In genomic region chr20:3821996-3822395, GRCh38 we compare ENCODE assay signal across 16 cellular contexts. TPM values are rescaled to one million over a fixed set of nuclear protein-coding genes. Genes with fewer than 3 reads are reported as not detected.
DNase-seq lines count a peak whose midpoint lies in the region; ATAC-seq, FAIRE-seq and TF ChIP-seq lines count a peak whose summit lies in the region.
"Had no signal": no experiment of that assay in that cellular context is flagged by ENCODE, and none has a peak within 500 bp of the region (broad histone marks: within the 10 kb centered on the region; RNA-seq: fewer than 3 reads in every experiment).

No MANE protein-coding gene starts in this region.

- H2BK15ac ChIP-seq in mesenchymal stem cell (ENCODE audit: low read depth, poor library complexity, severe bottlenecking), result no peak overlapping the region

- H3K9me3 Mint-ChIP-seq in activated CD4-positive, alpha-beta memory T cell treated with anti-CD3 and anti-CD28 coated beads for 36 hours, result no peaks in the 10 kb centered on the region

- H3K4me2 ChIP-seq in HepG2 (ENCODE audit: low read depth, low read length), result 0 out of 2 replicates have a peak overlapping the region, but pooled peaks have one; percentile 87
- H3K4me2 ChIP-seq in mesenchymal stem cell (ENCODE audit: low read length, poor library complexity, severe bottlenecking), result no peak overlapping the region

- H3K27ac ChIP-seq in HepG2 (ENCODE audit: extremely low read length, insufficient read depth, low read length) (no peak overlapping the region), right lobe of liver (no peak overlapping the region), mesenchymal stem cell (ENCODE audit: low read length, poor library complexity, severe bottlenecking) (no peak overlapping the region), subcutaneous abdominal adipose tissue (ENCODE audit: low read depth, low read length) (peak overlapping the region; percentile 95)

- TF ChIP-seq RAD21 in HepG2 (CRISPR knock-in tag; IDR thresholded peaks at IDR 0.05), result no peak

- no peak for TF ChIP-seq CTCF in HepG2 (CRISPR knock-in tag; IDR thresholded peaks at IDR 0.05)
- TF ChIP-seq CTCF in right lobe of liver (IDR thresholded peaks at IDR 0.05), result no peak

- TF ChIP-seq EP300 in HepG2 (IDR thresholded peaks at IDR 0.05; ENCODE audit: low read depth in 2 of 2, low read length in 2 of 2) (no peak), HepG2 (CRISPR knock-in tag; IDR thresholded peaks at IDR 0.05; ENCODE audit: borderline replicate concordance) (no peak)

- no TSS peak for BruUV-seq in HepG2 (replicated peaks; lab: Mats Ljungman, UMichigan)

- H2BK120ac ChIP-seq in mesenchymal stem cell (ENCODE audit: low read depth, low read length), result no peak overlapping the region

- TF ChIP-seq POLR2A in HepG2 (IDR thresholded peaks at IDR 0.05; ENCODE audit: insufficient read depth in 1 of 2, low read depth in 2 of 2, low read length in 2 of 2) (no peak), right lobe of liver (IDR thresholded peaks at IDR 0.05) (no peak)

- H3K9me3 ChIP-seq in HepG2 (ENCODE audit: low read length), result no peaks in the 10 kb centered on the region
- no peaks in the 10 kb centered on the region for H3K9me3 ChIP-seq in right lobe of liver
- no peaks in the 10 kb centered on the region for H3K9me3 ChIP-seq in mesenchymal stem cell (ENCODE audit: control insufficient read depth, low read length)
- no peaks in the 10 kb centered on the region for H3K9me3 ChIP-seq in subcutaneous abdominal adipose tissue (ENCODE audit: control insufficient read depth in 5 of 5, low read length in 5 of 5)
- H3K9me3 ChIP-seq: BLaER1, stomach had no signal

- no peak for FAIRE-seq in HepG2 (lab: Jason Lieb, UNC)

- no peak overlapping the region for H3K4me3 ChIP-seq in HepG2 (replicated peaks in 1 of 3; ENCODE audit: insufficient read depth in 1 of 3, low read depth in 2 of 3, low read length in 3 of 3)
- no peak overlapping the region for H3K4me3 ChIP-seq in right lobe of liver
- H3K4me3 ChIP-seq in mesenchymal stem cell (ENCODE audit: insufficient read depth in 1 of 2, low read depth in 1 of 2, low read length in 2 of 2), result peak overlapping the region in 1 of 2 experiments; percentile 95
- no peak overlapping the region for H3K4me3 ChIP-seq in subcutaneous abdominal adipose tissue (ENCODE audit: low read depth in 1 of 5, low read length in 5 of 5)

- no peak for ATAC-seq in HepG2
- no peak for ATAC-seq in right lobe of liver
- ATAC-seq in GM19397 (IDR thresholded peaks at IDR 0.05; ENCODE audit: unreplicated experiment), result no peak

- H4K20me1 ChIP-seq in HepG2 (ENCODE audit: insufficient read depth, low read length), result no peaks in the 10 kb centered on the region
- H4K20me1 ChIP-seq: BLaER1 had no signal

- H3K4me1 Mint-ChIP-seq in activated CD4-positive, alpha-beta memory T cell treated with anti-CD3 and anti-CD28 coated beads for 36 hours (ENCODE audit: low read depth), result peaks cover 23% of the 10 kb centered on the region

- DNase-seq in HepG2 (ENCODE audit: low spot score), result no peak
- DNase-seq in right lobe of liver, result no peak
- DNase-seq in activated CD4-positive, alpha-beta memory T cell treated with anti-CD3 and anti-CD28 coated beads for 36 hours, result no peak
- no peak for DNase-seq in mesenchymal stem cell
- DNase-seq in NK-92 (lab: John Stamatoyannopoulos, UW; ENCODE audit: unreplicated experiment), result no peak
- DNase-seq in NCI-H2171 (lab: John Stamatoyannopoulos, UW), result no peak
- DNase-seq: islet precursor cell, NCI-H187 treated with DMSO at 0.1 percent for 48 hours, NCI-H69, Right ventricle myocardium superior, stomach had no signal

- H3K4ac ChIP-seq in mesenchymal stem cell (ENCODE audit: low read depth in 1 of 2, low read length in 2 of 2), result no peak overlapping the region

- peak overlapping the region; percentile 81 for H3K4me3 Mint-ChIP-seq in activated CD4-positive, alpha-beta memory T cell treated with anti-CD3 and anti-CD28 coated beads for 36 hours

- H3K4me1 ChIP-seq in HepG2 (ENCODE audit: insufficient read depth, low read length), result peaks cover 32% of the 10 kb centered on the region
- peaks cover 0 to 9% (median 7%) of the 10 kb centered on the region in 4 donors for H3K4me1 ChIP-seq in right lobe of liver
- H3K4me1 ChIP-seq in mesenchymal stem cell (ENCODE audit: control insufficient read depth, insufficient read depth, low read depth, low read length), result peaks cover 19% of the 10 kb centered on the region
- peaks cover 4 to 28% (median 26%) of the 10 kb centered on the region in 5 donors for H3K4me1 ChIP-seq in subcutaneous abdominal adipose tissue (ENCODE audit: control insufficient read depth in 5 of 5, insufficient read depth in 5 of 5, low read length in 5 of 5)

- no peak overlapping the region for H2AK5ac ChIP-seq in mesenchymal stem cell (ENCODE audit: low read length, severe bottlenecking)

- H3K36me3 ChIP-seq in HepG2 (replicated peaks in 1 of 2; ENCODE audit: control insufficient read depth in 1 of 2, insufficient read depth in 2 of 2, low read length in 2 of 2), result peaks cover 9 to 23% of the 10 kb centered on the region in 2 experiments
- H3K36me3 ChIP-seq in right lobe of liver, result peaks cover 0 to 25% (median 4%) of the 10 kb centered on the region in 4 donors
- peaks cover 50 to 52% of the 10 kb centered on the region in 2 experiments for H3K36me3 ChIP-seq in mesenchymal stem cell (ENCODE audit: control insufficient read depth in 1 of 2, insufficient read depth in 2 of 2, low read depth in 1 of 2, low read length in 2 of 2)
- peaks cover 4 to 50% (median 36%) of the 10 kb centered on the region in 5 donors for H3K36me3 ChIP-seq in subcutaneous abdominal adipose tissue (ENCODE audit: control insufficient read depth in 5 of 5, insufficient read depth in 5 of 5, low read length in 5 of 5)

- H3K23ac ChIP-seq in mesenchymal stem cell (ENCODE audit: low read length in 2 of 2), result peak overlapping the region in 1 of 2 experiments; percentile 7

- no peak overlapping the region for H3K18ac ChIP-seq in mesenchymal stem cell (ENCODE audit: low read depth in 1 of 2, low read length in 2 of 2)

- in situ Hi-C loops in HepG2 (cut with HindIII; ENCODE audit: extremely low pct_ligation_motif_present, low pct_unique_long_range_greater_than_20kb), result no loop called here

- H4K91ac ChIP-seq in mesenchymal stem cell (ENCODE audit: low read length), result no peak overlapping the region

- no peak overlapping the region for H2BK5ac ChIP-seq in mesenchymal stem cell (ENCODE audit: low read depth, low read length, poor library complexity, severe bottlenecking)

- WGBS in HepG2 (ENCODE audit: low lambda C conversion rate), result 97% methylated on average over 14 of the region's 14 CpGs
- 88% methylated on average over 6 of the region's 14 CpGs for WGBS in right lobe of liver (ENCODE audit: insufficient coverage, low coverage, low lambda C conversion rate, missing lambda C conversion rate)
- WGBS in mesenchymal stem cell, result 94% methylated on average over 14 of the region's 14 CpGs

- peak overlapping the region; percentile 93 for H3K27ac Mint-ChIP-seq in activated CD4-positive, alpha-beta memory T cell treated with anti-CD3 and anti-CD28 coated beads for 36 hours

- H3K36me3 Mint-ChIP-seq in activated CD4-positive, alpha-beta memory T cell treated with anti-CD3 and anti-CD28 coated beads for 36 hours, result peaks cover 6% of the 10 kb centered on the region

- peak overlapping the region; percentile 99; the same call in 1 of the 2 replicates for H3K9ac ChIP-seq in HepG2 (ENCODE audit: insufficient read depth, low read depth, low read length)
- peak overlapping the region; percentile 97 for H3K9ac ChIP-seq in mesenchymal stem cell (ENCODE audit: low read length)
- H3K9ac ChIP-seq in subcutaneous abdominal adipose tissue (ENCODE audit: low read length in 5 of 5), result no peak overlapping the region

- intact Hi-C loops in HepG2 (cut with micrococcal nuclease; ENCODE audit: unreplicated experiment), result loop anchor here (2.0 kb wide), 1 partner anchor 67 kb away; the partner anchor contains the start of gene PANK2
- intact Hi-C loops in right lobe of liver (cut with DNase I), result loop anchor here (5.0 kb wide), 1 partner anchor 35 kb away; the partner anchor contains the start of gene CENPB (in 2 of the 2)
- intact Hi-C loops in activated CD4-positive, alpha-beta memory T cell treated with anti-CD3 and anti-CD28 coated beads for 36 hours (cut with micrococcal nuclease), result loop anchor here (2.0 kb wide), 1 partner anchor 25 kb away; the partner anchor contains the start of gene MAVS

- no peak overlapping the region for H2AFZ ChIP-seq in HepG2 (ENCODE audit: low read length)
- no peak overlapping the region for H2AFZ ChIP-seq in mesenchymal stem cell (ENCODE audit: low read depth, low read length)

- peaks cover 12% of the 10 kb centered on the region for H3K79me2 ChIP-seq in HepG2 (ENCODE audit: insufficient read depth, low read length)

- peak overlapping the region; percentile 61 for H4K8ac ChIP-seq in mesenchymal stem cell (ENCODE audit: low read length)

- CTCF ChIA-PET in HepG2 (lab: Yijun Ruan, JAX; ENCODE audit: low intra/inter-chr PET ratio, low total read pairs), result no interaction called here
- CTCF ChIA-PET in activated CD4-positive, alpha-beta memory T cell treated with anti-CD3 and anti-CD28 coated beads for 36 hours (lab: Charles Lee), result interaction anchor here (1.6 to 12.9 kb wide), 3 partner anchors 34 to 263 kb away, joined by 5 to 180 read pairs (median 22); partner anchors contain the start of genes ADISSP and CENPB

- peaks cover 23% of the 10 kb centered on the region for H3K79me1 ChIP-seq in mesenchymal stem cell (replicated peaks; ENCODE audit: low read length, poor library complexity, severe bottlenecking)

- no peak overlapping the region for H2BK12ac ChIP-seq in mesenchymal stem cell (ENCODE audit: low read length in 2 of 2)

- no peaks in the 10 kb centered on the region for H3K27me3 Mint-ChIP-seq in activated CD4-positive, alpha-beta memory T cell treated with anti-CD3 and anti-CD28 coated beads for 36 hours

- POLR2A ChIA-PET in HepG2 (lab: Yijun Ruan, JAX), result interaction anchor here (2.0 to 4.8 kb wide), 4 partner anchors 10 to 54 kb away, joined by 9 to 134 read pairs (median 32); partner anchors contain the start of genes ADISSP, CENPB and SPEF1
- POLR2A ChIA-PET in activated CD4-positive, alpha-beta memory T cell treated with anti-CD3 and anti-CD28 coated beads for 36 hours (lab: Charles Lee), result interaction anchor here (1.2 kb wide), 1 partner anchor 24 kb away, joined by 3 read pairs; no protein-coding TSS in a partner anchor

- no peak overlapping the region for H3K14ac ChIP-seq in mesenchymal stem cell (ENCODE audit: low read length in 2 of 2)

- H3K27me3 ChIP-seq in HepG2 (ENCODE audit: control insufficient read depth in 1 of 2, insufficient read depth in 2 of 2, low read length in 2 of 2), result no peaks in the 10 kb centered on the region; a peak in 1 of 5 replicates
- H3K27me3 ChIP-seq in right lobe of liver, result no peaks in the 10 kb centered on the region
- H3K27me3 ChIP-seq in mesenchymal stem cell (ENCODE audit: control insufficient read depth in 1 of 2, insufficient read depth in 1 of 2, low read length in 2 of 2), result no peaks in the 10 kb centered on the region
- H3K27me3 ChIP-seq in subcutaneous abdominal adipose tissue (ENCODE audit: control insufficient read depth in 5 of 5, insufficient read depth in 4 of 5, low read length in 5 of 5), result no peaks in the 10 kb centered on the region
- H3K27me3 ChIP-seq: BLaER1, cardiac muscle cell, stomach had no signal

RNA-seq across cellular contexts. Expression of gene AP5S1, which starts 1.6 kb away (rescaled TPM):
- total RNA-seq in HepG2 (2016; rRNA removed; fragmentation: Illumina TruSeq; extraction: Trizol) (23.2 and 23.7 TPM in 2 replicates), right lobe of liver (10 to 100 TPM in 3 of 6 experiments, 1 to 10 TPM in 3; 7.7 to 16.1 (median 9.5) TPM)
- total RNA-seq in HepG2 (2016; cell fraction: cytosol; rRNA removed; fragmentation: Illumina TruSeq; extraction: Trizol; ENCODE audit: low read depth), result 6.5 and 6.6 TPM in 2 replicates
- 20.8 and 26.3 TPM in 2 replicates for total RNA-seq in HepG2 (2016; cell fraction: insoluble cytoplasmic fraction; rRNA removed; fragmentation: Illumina TruSeq; extraction: Trizol)
- 15.6 and 19.4 TPM in 2 replicates for total RNA-seq in HepG2 (2016; cell fraction: membrane; rRNA removed; fragmentation: Illumina TruSeq; extraction: Trizol)
- 14.1 and 15.3 TPM in 2 replicates for total RNA-seq in HepG2 (2016; cell fraction: nucleus; rRNA removed; fragmentation: Illumina TruSeq; extraction: Trizol)
- 7.9 and 9.1 TPM in 2 replicates for polyA plus RNA-seq in HepG2 (2011; rRNA removed)
- 6.7 and 9.3 TPM in 2 replicates for polyA plus RNA-seq in HepG2 (2011; cell fraction: cytosol; rRNA removed)
- 13.1 and 17.4 TPM in 2 replicates for polyA plus RNA-seq in HepG2 (2011; cell fraction: nucleus; rRNA removed)
- polyA plus RNA-seq in HepG2 (2012), result 6.2 and 7.2 TPM in 2 replicates
- polyA plus RNA-seq in HepG2 (2016; cell fraction: cytosol; fragmentation: Illumina TruSeq; extraction: Trizol; ENCODE audit: low read depth), result 6.5 and 8.5 TPM in 2 replicates
- 20.4 and 21.3 TPM in 2 replicates for polyA plus RNA-seq in HepG2 (2016; cell fraction: insoluble cytoplasmic fraction; fragmentation: Illumina TruSeq; extraction: Trizol; ENCODE audit: low read depth)
- 13.2 and 17.0 TPM in 2 replicates for polyA plus RNA-seq in HepG2 (2016; cell fraction: membrane; fragmentation: Illumina TruSeq; extraction: Trizol; ENCODE audit: low read depth)
- 18.0 and 19.1 TPM in 2 replicates for polyA plus RNA-seq in HepG2 (2016; cell fraction: nucleus; fragmentation: Illumina TruSeq; extraction: Trizol; ENCODE audit: insufficient read depth, low read depth)
- polyA minus RNA-seq in HepG2 (2011; rRNA and poly(A)+ RNA removed; ENCODE audit: low replicate concordance), result 15.2 and 46.1 TPM in 2 replicates
- polyA minus RNA-seq in HepG2 (2011; cell fraction: cytosol; rRNA and poly(A)+ RNA removed), result 8.3 and 11.6 TPM in 2 replicates
- polyA minus RNA-seq in HepG2 (2011; cell fraction: nucleus; rRNA and poly(A)+ RNA removed), result 23.7 and 26.3 TPM in 2 replicates
- 1 to 10 TPM; 9.1 to 10.0 TPM for total RNA-seq in activated CD4-positive, alpha-beta memory T cell treated with anti-CD3 and anti-CD28 coated beads for 36 hours
- polyA plus RNA-seq in mesenchymal stem cell (2013, experiment 1 of 2), result 9.4 TPM
- 9.5 TPM for polyA plus RNA-seq in mesenchymal stem cell (2013, experiment 2 of 2)

RNA-seq across cellular contexts. Expression of gene MAVS, which starts 24.6 kb away (rescaled TPM):
- total RNA-seq in HepG2 (2016; rRNA removed; fragmentation: Illumina TruSeq; extraction: Trizol) (36.6 and 44.4 TPM in 2 replicates), right lobe of liver (10 to 100 TPM; 10.1 to 20.4 (median 17.0) TPM)
- total RNA-seq in HepG2 (2016; cell fraction: cytosol; rRNA removed; fragmentation: Illumina TruSeq; extraction: Trizol; ENCODE audit: low read depth), result 4.7 and 5.3 TPM in 2 replicates
- 37.6 and 37.9 TPM in 2 replicates for total RNA-seq in HepG2 (2016; cell fraction: insoluble cytoplasmic fraction; rRNA removed; fragmentation: Illumina TruSeq; extraction: Trizol)
- 17.4 and 17.9 TPM in 2 replicates for total RNA-seq in HepG2 (2016; cell fraction: membrane; rRNA removed; fragmentation: Illumina TruSeq; extraction: Trizol)
- total RNA-seq in HepG2 (2016; cell fraction: nucleus; rRNA removed; fragmentation: Illumina TruSeq; extraction: Trizol), result 23.6 and 27.3 TPM in 2 replicates
- 27.3 and 27.8 TPM in 2 replicates for polyA plus RNA-seq in HepG2 (2011; rRNA removed)
- 15.7 and 16.8 TPM in 2 replicates for polyA plus RNA-seq in HepG2 (2011; cell fraction: cytosol; rRNA removed)
- 36.4 and 42.5 TPM in 2 replicates for polyA plus RNA-seq in HepG2 (2011; cell fraction: nucleus; rRNA removed)
- polyA plus RNA-seq in HepG2 (2012), result 18.3 and 22.8 TPM in 2 replicates
- polyA plus RNA-seq in HepG2 (2016; cell fraction: cytosol; fragmentation: Illumina TruSeq; extraction: Trizol; ENCODE audit: low read depth), result 2.6 TPM in 2 replicates
- 25.4 and 30.9 TPM in 2 replicates for polyA plus RNA-seq in HepG2 (2016; cell fraction: insoluble cytoplasmic fraction; fragmentation: Illumina TruSeq; extraction: Trizol; ENCODE audit: low read depth)
- 6.2 and 7.0 TPM in 2 replicates for polyA plus RNA-seq in HepG2 (2016; cell fraction: membrane; fragmentation: Illumina TruSeq; extraction: Trizol; ENCODE audit: low read depth)
- polyA plus RNA-seq in HepG2 (2016; cell fraction: nucleus; fragmentation: Illumina TruSeq; extraction: Trizol; ENCODE audit: insufficient read depth, low read depth), result 35.3 and 39.8 TPM in 2 replicates
- polyA minus RNA-seq in HepG2 (2011; rRNA and poly(A)+ RNA removed; ENCODE audit: low replicate concordance), result 25.5 and 99.2 TPM in 2 replicates
- 36.0 and 39.4 TPM in 2 replicates for polyA minus RNA-seq in HepG2 (2011; cell fraction: cytosol; rRNA and poly(A)+ RNA removed)
- polyA minus RNA-seq in HepG2 (2011; cell fraction: nucleus; rRNA and poly(A)+ RNA removed), result 27.7 and 33.1 TPM in 2 replicates
- 10 to 100 TPM; 22.2 to 24.2 TPM for total RNA-seq in activated CD4-positive, alpha-beta memory T cell treated with anti-CD3 and anti-CD28 coated beads for 36 hours
- polyA plus RNA-seq in mesenchymal stem cell (2013, experiment 1 of 2), result 22.4 TPM
- polyA plus RNA-seq in mesenchymal stem cell (2013, experiment 2 of 2), result 21.0 TPM

RNA-seq across cellular contexts. Expression of gene CDC25B, which starts 25.9 kb away (rescaled TPM):
- 14.5 and 19.3 TPM in 2 replicates for total RNA-seq in HepG2 (2016; rRNA removed; fragmentation: Illumina TruSeq; extraction: Trizol)
- 5.8 and 5.9 TPM in 2 replicates for total RNA-seq in HepG2 (2016; cell fraction: cytosol; rRNA removed; fragmentation: Illumina TruSeq; extraction: Trizol; ENCODE audit: low read depth)
- 15.3 and 18.9 TPM in 2 replicates for total RNA-seq in HepG2 (2016; cell fraction: insoluble cytoplasmic fraction; rRNA removed; fragmentation: Illumina TruSeq; extraction: Trizol)
- 18.7 and 19.9 TPM in 2 replicates for total RNA-seq in HepG2 (2016; cell fraction: membrane; rRNA removed; fragmentation: Illumina TruSeq; extraction: Trizol)
- 13.9 and 16.9 TPM in 2 replicates for total RNA-seq in HepG2 (2016; cell fraction: nucleus; rRNA removed; fragmentation: Illumina TruSeq; extraction: Trizol)
- 14.3 and 19.4 TPM in 2 replicates for polyA plus RNA-seq in HepG2 (2011; rRNA removed)
- 11.6 and 15.6 TPM in 2 replicates for polyA plus RNA-seq in HepG2 (2011; cell fraction: cytosol; rRNA removed)
- 49.0 and 73.9 TPM in 2 replicates for polyA plus RNA-seq in HepG2 (2011; cell fraction: nucleus; rRNA removed)
- 26.0 and 33.6 TPM in 2 replicates for polyA plus RNA-seq in HepG2 (2012)
- 10.4 and 11.1 TPM in 2 replicates for polyA plus RNA-seq in HepG2 (2016; cell fraction: cytosol; fragmentation: Illumina TruSeq; extraction: Trizol; ENCODE audit: low read depth)
- polyA plus RNA-seq in HepG2 (2016; cell fraction: insoluble cytoplasmic fraction; fragmentation: Illumina TruSeq; extraction: Trizol; ENCODE audit: low read depth), result 30.9 and 41.0 TPM in 2 replicates
- polyA plus RNA-seq in HepG2 (2016; cell fraction: membrane; fragmentation: Illumina TruSeq; extraction: Trizol; ENCODE audit: low read depth), result 21.7 and 25.1 TPM in 2 replicates
- 40.4 and 46.6 TPM in 2 replicates for polyA plus RNA-seq in HepG2 (2016; cell fraction: nucleus; fragmentation: Illumina TruSeq; extraction: Trizol; ENCODE audit: insufficient read depth, low read depth)
- 22.5 and 47.0 TPM in 2 replicates for polyA minus RNA-seq in HepG2 (2011; rRNA and poly(A)+ RNA removed; ENCODE audit: low replicate concordance)
- 15.7 and 18.9 TPM in 2 replicates for polyA minus RNA-seq in HepG2 (2011; cell fraction: cytosol; rRNA and poly(A)+ RNA removed)
- polyA minus RNA-seq in HepG2 (2011; cell fraction: nucleus; rRNA and poly(A)+ RNA removed), result 11.1 and 13.0 TPM in 2 replicates
- 10 to 100 TPM; 10.9 to 28.7 (median 16.5) TPM for total RNA-seq in right lobe of liver
- 100 to 1,000 TPM; 120 to 128 TPM for total RNA-seq in activated CD4-positive, alpha-beta memory T cell treated with anti-CD3 and anti-CD28 coated beads for 36 hours
- 97.9 TPM for polyA plus RNA-seq in mesenchymal stem cell (2013, experiment 1 of 2)
- polyA plus RNA-seq in mesenchymal stem cell (2013, experiment 2 of 2), result 95.2 TPM

RNA-seq across cellular contexts. Expression of gene CENPB, which starts 35.5 kb away (rescaled TPM):
- total RNA-seq in HepG2 (2016; rRNA removed; fragmentation: Illumina TruSeq; extraction: Trizol) (42.9 and 54.5 TPM in 2 replicates), right lobe of liver (10 to 100 TPM; 27.8 to 43.1 (median 31.6) TPM)
- total RNA-seq in HepG2 (2016; cell fraction: cytosol; rRNA removed; fragmentation: Illumina TruSeq; extraction: Trizol; ENCODE audit: low read depth), result 12.7 and 12.9 TPM in 2 replicates
- total RNA-seq in HepG2 (2016; cell fraction: insoluble cytoplasmic fraction; rRNA removed; fragmentation: Illumina TruSeq; extraction: Trizol), result 42.6 and 53.4 TPM in 2 replicates
- total RNA-seq in HepG2 (2016; cell fraction: membrane; rRNA removed; fragmentation: Illumina TruSeq; extraction: Trizol), result 44.1 and 47.1 TPM in 2 replicates
- 22.9 and 28.9 TPM in 2 replicates for total RNA-seq in HepG2 (2016; cell fraction: nucleus; rRNA removed; fragmentation: Illumina TruSeq; extraction: Trizol)
- polyA plus RNA-seq in HepG2 (2011; rRNA removed), result 10.4 and 15.6 TPM in 2 replicates
- 13.3 and 14.8 TPM in 2 replicates for polyA plus RNA-seq in HepG2 (2011; cell fraction: cytosol; rRNA removed)
- 19.0 and 20.4 TPM in 2 replicates for polyA plus RNA-seq in HepG2 (2011; cell fraction: nucleus; rRNA removed)
- polyA plus RNA-seq in HepG2 (2012), result 20.0 and 24.1 TPM in 2 replicates
- polyA plus RNA-seq in HepG2 (2016; cell fraction: cytosol; fragmentation: Illumina TruSeq; extraction: Trizol; ENCODE audit: low read depth), result 11.2 and 11.4 TPM in 2 replicates
- 37.8 and 42.0 TPM in 2 replicates for polyA plus RNA-seq in HepG2 (2016; cell fraction: insoluble cytoplasmic fraction; fragmentation: Illumina TruSeq; extraction: Trizol; ENCODE audit: low read depth)
- polyA plus RNA-seq in HepG2 (2016; cell fraction: membrane; fragmentation: Illumina TruSeq; extraction: Trizol; ENCODE audit: low read depth), result 28.4 and 33.6 TPM in 2 replicates
- 36.6 and 38.3 TPM in 2 replicates for polyA plus RNA-seq in HepG2 (2016; cell fraction: nucleus; fragmentation: Illumina TruSeq; extraction: Trizol; ENCODE audit: insufficient read depth, low read depth)
- polyA minus RNA-seq in HepG2 (2011; rRNA and poly(A)+ RNA removed; ENCODE audit: low replicate concordance), result 40.5 and 51.2 TPM in 2 replicates
- polyA minus RNA-seq in HepG2 (2011; cell fraction: cytosol; rRNA and poly(A)+ RNA removed), result 17.9 and 18.5 TPM in 2 replicates
- 16.0 and 16.7 TPM in 2 replicates for polyA minus RNA-seq in HepG2 (2011; cell fraction: nucleus; rRNA and poly(A)+ RNA removed)
- 10 to 100 TPM; 50.1 to 51.9 TPM for total RNA-seq in activated CD4-positive, alpha-beta memory T cell treated with anti-CD3 and anti-CD28 coated beads for 36 hours
- 38.0 TPM for polyA plus RNA-seq in mesenchymal stem cell (2013, experiment 1 of 2)
- polyA plus RNA-seq in mesenchymal stem cell (2013, experiment 2 of 2), result 38.0 TPM

RNA-seq across cellular contexts. Expression of gene SPEF1, which starts 40.7 kb away (rescaled TPM):
- total RNA-seq in HepG2 (2016; rRNA removed; fragmentation: Illumina TruSeq; extraction: Trizol) (0.27 and 0.32 TPM in 2 replicates), right lobe of liver (not detected)
- not detected in 2 replicates for total RNA-seq in HepG2 (2016; cell fraction: cytosol; rRNA removed; fragmentation: Illumina TruSeq; extraction: Trizol; ENCODE audit: low read depth)
- total RNA-seq in HepG2 (2016; cell fraction: insoluble cytoplasmic fraction; rRNA removed; fragmentation: Illumina TruSeq; extraction: Trizol), result 0.15 and 0.22 TPM in 2 replicates
- 0.17 and 0.22 TPM in 2 replicates for total RNA-seq in HepG2 (2016; cell fraction: membrane; rRNA removed; fragmentation: Illumina TruSeq; extraction: Trizol)
- total RNA-seq in HepG2 (2016; cell fraction: nucleus; rRNA removed; fragmentation: Illumina TruSeq; extraction: Trizol), result 0.40 TPM in 1 of 2 replicates, not detected in the other
- polyA plus RNA-seq in HepG2 (2011; rRNA removed), result 0.05 and 0.11 TPM in 2 replicates
- polyA plus RNA-seq in HepG2 (2011; cell fraction: cytosol; rRNA removed), result 0.08 TPM in 1 of 2 replicates, not detected in the other
- polyA plus RNA-seq in HepG2 (2011; cell fraction: nucleus; rRNA removed), result 0.45 and 0.84 TPM in 2 replicates
- 0.11 TPM in 1 of 2 replicates, not detected in the other for polyA plus RNA-seq in HepG2 (2012)
- polyA plus RNA-seq in HepG2 (2016; cell fraction: cytosol; fragmentation: Illumina TruSeq; extraction: Trizol; ENCODE audit: low read depth), result 0.17 and 0.22 TPM in 2 replicates
- 0.24 and 0.25 TPM in 2 replicates for polyA plus RNA-seq in HepG2 (2016; cell fraction: insoluble cytoplasmic fraction; fragmentation: Illumina TruSeq; extraction: Trizol; ENCODE audit: low read depth)
- 0.20 and 0.42 TPM in 2 replicates for polyA plus RNA-seq in HepG2 (2016; cell fraction: membrane; fragmentation: Illumina TruSeq; extraction: Trizol; ENCODE audit: low read depth)
- 0.29 TPM in 1 of 2 replicates, not detected in the other for polyA plus RNA-seq in HepG2 (2016; cell fraction: nucleus; fragmentation: Illumina TruSeq; extraction: Trizol; ENCODE audit: insufficient read depth, low read depth)
- polyA minus RNA-seq in HepG2 (2011; rRNA and poly(A)+ RNA removed; ENCODE audit: low replicate concordance), result 0.08 and 0.14 TPM in 2 replicates
- not detected in 2 replicates for polyA minus RNA-seq in HepG2 (2011; cell fraction: cytosol; rRNA and poly(A)+ RNA removed)
- polyA minus RNA-seq in HepG2 (2011; cell fraction: nucleus; rRNA and poly(A)+ RNA removed), result 0.64 TPM in 1 of 2 replicates, not detected in the other
- under 1 TPM in 1 of 2 experiments, not detected in 1; 0.17 TPM for total RNA-seq in activated CD4-positive, alpha-beta memory T cell treated with anti-CD3 and anti-CD28 coated beads for 36 hours
- 0.07 TPM for polyA plus RNA-seq in mesenchymal stem cell (2013, experiment 1 of 2)
- 0.07 TPM for polyA plus RNA-seq in mesenchymal stem cell (2013, experiment 2 of 2)
- total RNA-seq: glomerular endothelial cell, stomach had no signal

Comparison
In these comparisons a context has a peak if more than half of its experiments do, and no peak if none do; other contexts are left out.
1. H3K9ac ChIP-seq: peak in HepG2 (single experiment) and mesenchymal stem cell (single experiment); none in subcutaneous abdominal adipose tissue (0 of 5).